ENCODE assay signal across 8 cellular contexts in the genomic region with DNA sequence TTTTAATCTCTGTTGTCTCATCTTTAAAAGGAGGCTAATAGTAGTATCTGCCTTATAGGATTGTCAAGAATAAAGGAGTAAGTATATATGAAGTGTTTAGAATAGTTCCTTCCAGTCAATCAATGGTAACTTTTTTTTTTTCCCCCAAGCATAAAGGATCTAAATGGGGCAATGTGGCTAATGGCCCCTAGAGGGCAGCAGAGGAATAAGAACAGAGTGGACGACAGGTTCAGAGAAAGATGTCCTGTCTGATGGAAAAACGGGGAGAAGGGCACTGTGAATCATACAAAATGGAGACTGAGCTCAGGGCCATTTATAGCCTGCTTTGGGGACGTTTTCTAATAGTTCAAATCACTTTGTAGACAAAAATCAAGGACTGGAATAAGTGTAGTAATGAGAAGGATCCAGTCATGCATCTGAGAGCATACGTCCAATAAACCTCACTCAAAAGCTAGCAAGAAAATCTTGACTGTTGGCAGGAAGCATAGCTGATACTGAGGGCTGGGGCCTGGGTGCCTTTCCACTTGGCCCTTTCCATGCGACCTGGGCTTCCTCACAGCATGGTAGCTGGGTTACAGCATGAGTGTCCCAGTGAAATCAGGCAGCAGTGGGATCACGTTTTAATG. TPM values are rescaled to one million over a fixed set of nuclear protein-coding genes. Genes with fewer than 3 reads are reported as not detected.
DNase-seq lines count a peak whose midpoint lies in the region; ATAC-seq and TF ChIP-seq lines count a peak whose summit lies in the region.

No MANE protein-coding gene starts in this region.

- DNase-seq in DMS153 (lab: John Stamatoyannopoulos, UW) (peak; percentile 44), H9 (peak; percentile 69), NCI-H1105 treated with DMSO at 0.1 percent for 48 hours (lab: John Stamatoyannopoulos, UW) (peak; percentile 85), SW 1271 (lab: John Stamatoyannopoulos, UW) (peak; percentile 18 to 71), heart left ventricle (peak in 4 of 5 donors; percentile 20 to 51 (median 44)), renal cortical epithelial cell (ENCODE audit: low read depth) (peak; percentile 79)
- peak; percentile 35 for DNase-seq in activated naive CD8-positive, alpha-beta T cell treated with anti-CD3 and anti-CD28 coated beads, Interleukin-2, amount 10 ng/mL, durations not matched to agents 7 days and 5 days

- no peak overlapping the region for H2BK12ac ChIP-seq in H9 (ENCODE audit: insufficient read length, low read depth, low read length)

- no peak overlapping the region for H4K8ac ChIP-seq in H9 (replicated peaks; ENCODE audit: insufficient read length, low read depth, low read length)

- TF ChIP-seq POLR2A in heart left ventricle (IDR thresholded peaks at IDR 0.05), result no peak

- no peaks in the 10 kb centered on the region for H3K79me2 ChIP-seq in H9 (ENCODE audit: insufficient read depth, low read length)

- H3K9me3 Mint-ChIP-seq in H9, result no peaks in the 10 kb centered on the region; a peak in 1 of 5 replicates
- H3K9me3 Mint-ChIP-seq in activated naive CD8-positive, alpha-beta T cell treated with anti-CD3 and anti-CD28 coated beads, Interleukin-2, amount 10 ng/mL, durations not matched to agents 7 days and 5 days, result no peaks in the 10 kb centered on the region

- no peak overlapping the region for H3K4me3 ChIP-seq in heart left ventricle

- H3K36me3 ChIP-seq in heart left ventricle, result no peaks in the 10 kb centered on the region

- no peaks in the 10 kb centered on the region for H3K4me1 ChIP-seq in H9 (ENCODE audit: insufficient read depth, low read length)
- no peaks in the 10 kb centered on the region for H3K4me1 ChIP-seq in heart left ventricle

- no peak overlapping the region for H3K27ac Mint-ChIP-seq in H9
- H3K27ac Mint-ChIP-seq in activated naive CD8-positive, alpha-beta T cell treated with anti-CD3 and anti-CD28 coated beads, Interleukin-2, amount 10 ng/mL, durations not matched to agents 7 days and 5 days, result peak overlapping the region; percentile 39

- no peak overlapping the region for H3T11ph ChIP-seq in H9 (ENCODE audit: low read length)

- peak; percentile 76 for ATAC-seq in activated naive CD8-positive, alpha-beta T cell treated with anti-CD3 and anti-CD28 coated beads, Interleukin-2, amount 10 ng/mL, durations not matched to agents 7 days and 5 days (ENCODE audit: low read depth)
- ATAC-seq in heart left ventricle (peak in 3 of 4 donors; percentile 68 to 91 (median 83)), HG02623 (IDR thresholded peaks at IDR 0.05; ENCODE audit: unreplicated experiment) (no peak)

- no peak overlapping the region for H3K14ac ChIP-seq in H9 (ENCODE audit: insufficient read depth, low read length)

- no peak overlapping the region for H3K23ac ChIP-seq in H9 (ENCODE audit: insufficient read length, low read depth, low read length)

- H2AK5ac ChIP-seq in H9 (ENCODE audit: insufficient read length, low read length), result no peak overlapping the region

- TF ChIP-seq CTCF in H9 (conservative IDR thresholded peaks at IDR 0.05) (peak; percentile 93), heart left ventricle (IDR thresholded peaks at IDR 0.05) (peak; percentile 77 to 89 (median 84))

- H3K23me2 ChIP-seq in H9 (ENCODE audit: insufficient read length, low read depth, low read length, poor library complexity, severe bottlenecking), result no peaks in the 10 kb centered on the region

- H3K9ac ChIP-seq in H9 (ENCODE audit: extremely low read depth, insufficient read length, low read length), result no peak overlapping the region

- no peak overlapping the region for H4K91ac ChIP-seq in H9 (ENCODE audit: insufficient read length, low read depth, low read length)

- H2BK5ac ChIP-seq in H9 (ENCODE audit: insufficient read length, low read length), result no peak overlapping the region

- H3K56ac ChIP-seq in H9 (ENCODE audit: insufficient read length, low read depth, low read length), result no peak overlapping the region

- H3K27me3 ChIP-seq in H9 (ENCODE audit: insufficient read depth, low read length) (no peaks in the 10 kb centered on the region), heart left ventricle (no peaks in the 10 kb centered on the region)

- H2AFZ ChIP-seq in H9 (ENCODE audit: low read length), result peak overlapping the region; percentile 93

- POLR2A ChIA-PET in activated naive CD8-positive, alpha-beta T cell treated with anti-CD3 and anti-CD28 coated beads, Interleukin-2, amount 10 ng/mL, durations not matched to agents 7 days and 5 days (lab: Charles Lee), result interaction anchor here (1.3 to 2.2 kb wide), 2 partner anchors 79 to 118 kb away, joined by 6 read pairs; a partner anchor contains a TSS

- no peaks in the 10 kb centered on the region for H4K20me1 ChIP-seq in H9 (ENCODE audit: control insufficient read depth, insufficient read depth, insufficient read length)

- H2BK20ac ChIP-seq in H9 (ENCODE audit: low read depth, low read length, poor library complexity, severe bottlenecking), result no peak overlapping the region

- no peaks in the 10 kb centered on the region for H3K36me3 Mint-ChIP-seq in H9 (ENCODE audit: insufficient read depth in 1 of 3, low read depth in 3 of 3)
- H3K36me3 Mint-ChIP-seq in activated naive CD8-positive, alpha-beta T cell treated with anti-CD3 and anti-CD28 coated beads, Interleukin-2, amount 10 ng/mL, durations not matched to agents 7 days and 5 days, result peaks cover 3% of the 10 kb centered on the region

- H3K4me1 Mint-ChIP-seq in H9, result peaks cover 0 to 2% of the 10 kb centered on the region in 2 experiments; a peak in 2 of 4 replicates
- peaks cover 27% of the 10 kb centered on the region for H3K4me1 Mint-ChIP-seq in activated naive CD8-positive, alpha-beta T cell treated with anti-CD3 and anti-CD28 coated beads, Interleukin-2, amount 10 ng/mL, durations not matched to agents 7 days and 5 days

- no peak overlapping the region for H3K4me3 Mint-ChIP-seq in H9
- H3K4me3 Mint-ChIP-seq in activated naive CD8-positive, alpha-beta T cell treated with anti-CD3 and anti-CD28 coated beads, Interleukin-2, amount 10 ng/mL, durations not matched to agents 7 days and 5 days, result no peak overlapping the region

- H4K5ac ChIP-seq in H9 (ENCODE audit: insufficient read length, low read depth, low read length), result no peak overlapping the region

- H3K18ac ChIP-seq in H9 (ENCODE audit: insufficient read length, low read depth, low read length), result no peak overlapping the region

- no peak overlapping the region for H3K4me2 ChIP-seq in H9 (ENCODE audit: insufficient read depth, insufficient read length, low read length)

- H2BK15ac ChIP-seq in H9 (ENCODE audit: low read depth, low read length), result no peak overlapping the region

- intact Hi-C loops in heart left ventricle (cut with DNase I), result loop anchor here in 6 of 10 donors (5.0 to 10.0 kb wide), 2 partner anchors 274 to 277 kb away; no protein-coding TSS in a partner anchor

- no peaks in the 10 kb centered on the region for H3K27me3 Mint-ChIP-seq in H9 (ENCODE audit: low read depth)
- H3K27me3 Mint-ChIP-seq in activated naive CD8-positive, alpha-beta T cell treated with anti-CD3 and anti-CD28 coated beads, Interleukin-2, amount 10 ng/mL, durations not matched to agents 7 days and 5 days, result no peaks in the 10 kb centered on the region

- H3K9me3 ChIP-seq in H9 (ENCODE audit: control insufficient read depth, low read depth, low read length) (no peaks in the 10 kb centered on the region), heart left ventricle (peaks cover 0 to 1% (median 0%) of the 10 kb centered on the region in 12 donors)

- H3K27ac ChIP-seq in H9 (ENCODE audit: insufficient read length, low read depth, low read length), result no peak overlapping the region
- no peak overlapping the region for H3K27ac ChIP-seq in heart left ventricle

- H2BK120ac ChIP-seq in H9 (ENCODE audit: low read depth, low read length, poor library complexity, severe bottlenecking), result no peak overlapping the region

- no CpG with 5 or more reads among the region's 6 CpGs for WGBS in H9 (ENCODE audit: extremely low coverage, insufficient read length, low lambda C conversion rate)
- WGBS in heart left ventricle, 4 donors, result 23 to 31% (median 29%) methylated on average over 6 of the region's 6 CpGs

- H3K4ac ChIP-seq in H9 (ENCODE audit: low read depth, low read length), result no peak overlapping the region

- H3K79me1 ChIP-seq in H9 (ENCODE audit: insufficient read depth, low read depth, low read length, poor library complexity, severe bottlenecking), result no peaks in the 10 kb centered on the region

RNA-seq across cellular contexts. Expression of a gene that starts 51.3 kb away (rescaled TPM):
- not detected in 2 replicates for total RNA-seq in H9 (2021)
- 1 to 10 TPM; 5.1 to 5.2 TPM for total RNA-seq in activated naive CD8-positive, alpha-beta T cell treated with anti-CD3 and anti-CD28 coated beads, Interleukin-2, amount 10 ng/mL, durations not matched to agents 7 days and 5 days
- total RNA-seq in heart left ventricle, result under 1 TPM in 6 of 9 donors, not detected in 3; 0.32 to 0.70 (median 0.65) TPM
- under 1 TPM in 1 of 2 donors, not detected in 1; 0.34 TPM for polyA plus RNA-seq in heart left ventricle
- not detected in 2 replicates for total RNA-seq in renal cortical epithelial cell

Comparison
In these comparisons a context has a peak if more than half of its experiments do, and no peak if none do; other contexts are left out.
1. DNase-seq: peak in every context shown above with its lines; median percentile 85 in NCI-H1105 treated with DMSO at 0.1 percent for 48 hours; 79 in renal cortical epithelial cell; 69 in H9; 44 in SW 1271; 44 in DMS153; 44 in heart left ventricle; 35 in activated naive CD8-positive, alpha-beta T cell treated with anti-CD3 and anti-CD28 coated beads, Interleukin-2, amount 10 ng/mL, durations not matched to agents 7 days and 5 days.